In genomic region chr6:19354181-19354580, GRCh38 we compare ENCODE assay signal across 24 cellular contexts.
"Had no signal": no experiment of that assay in that cellular context is flagged by ENCODE, and none has a peak within 500 bp of the region (broad histone marks: within the 10 kb centered on the region; RNA-seq: fewer than 3 reads in every experiment).

No MANE protein-coding gene starts in this region.

- ATAC-seq: activated CD4-positive, CD25-positive, alpha-beta regulatory T cell treated with anti-CD3 and anti-CD28 coated beads, Interleukin-2, amount 50 U/mL, for 24 hours; left cardiac atrium; mucosa of descending colon had no signal

- H3K4me2 ChIP-seq: hepatocyte had no signal

- H3K4me1 ChIP-seq: tibial artery had no signal

- H3K27me3 Mint-ChIP-seq: activated CD4-positive, alpha-beta T cell treated with anti-CD3 and anti-CD28 coated beads, Interleukin-2, amount 10 ng/mL, durations not matched to agents 7 days and 5 days; naive B cell; progenitor cell of endocrine pancreas had no signal

- H3K36me3 ChIP-seq: brain microvascular endothelial cell, tibial artery had no signal

- H3K27ac Mint-ChIP-seq: activated CD4-positive, alpha-beta T cell treated with anti-CD3 and anti-CD28 coated beads, Interleukin-2, amount 10 ng/mL, durations not matched to agents 7 days and 5 days; naive B cell; progenitor cell of endocrine pancreas had no signal

- H3K27ac ChIP-seq: brain microvascular endothelial cell, dorsolateral prefrontal cortex, epithelial cell of prostate, hepatocyte, tibial artery had no signal

- DNase-seq: activated CD4-positive, alpha-beta T cell treated with anti-CD3 and anti-CD28 coated beads, Interleukin-2, amount 10 ng/mL, durations not matched to agents 7 days and 5 days; activated CD8-positive, alpha-beta memory T cell treated with anti-CD3 and anti-CD28 coated beads, Interleukin-2, amount 50 U/mL, for 4 hours; activated effector memory CD4-positive, alpha-beta T cell treated with Interleukin-2 at 50 U/mL for 16 hours; activated naive CD4-positive, alpha-beta T cell treated with anti-CD3 and anti-CD28 coated beads, Interleukin-2, amount 50 U/mL, for 16 hours; activated T-cell treated with anti-CD3 and anti-CD28 coated beads, Interleukin-2, amount 50 U/mL, for 48 hours; aorta; brain microvascular endothelial cell; central memory CD4-positive, alpha-beta T cell; dorsolateral prefrontal cortex; foreskin fibroblast; left cardiac atrium; mesenchymal stem cell; mucosa of descending colon; naive B cell; stimulated activated CD4-positive, alpha-beta T cell treated with anti-CD3 and anti-CD28 coated beads, Interleukin-12 subunit alpha, Interleukin-12 subunit beta, amount 100 ng/mL, for 4 hours; stimulated activated CD4-positive, alpha-beta T cell treated with anti-CD3 and anti-CD28 coated beads, Interleukin-1b, Interleukin-23, amount 100 ng/mL, for 48 hours; stimulated activated naive CD4-positive, alpha-beta T cell treated with Interleukin-2 at 50 U/mL for 16 hours; substantia nigra; tibial artery had no signal

- H3K4me1 Mint-ChIP-seq: activated CD4-positive, alpha-beta T cell treated with anti-CD3 and anti-CD28 coated beads, Interleukin-2, amount 10 ng/mL, durations not matched to agents 7 days and 5 days; naive B cell; neural crest cell had no signal

- H3K4me3 ChIP-seq: dorsolateral prefrontal cortex, hepatocyte, mucosa of descending colon, tibial artery had no signal

- H2AFZ ChIP-seq: hepatocyte had no signal

- H3K27me3 ChIP-seq: brain microvascular endothelial cell, hepatocyte, tibial artery had no signal

- H3K4me3 Mint-ChIP-seq: activated CD4-positive, alpha-beta T cell treated with anti-CD3 and anti-CD28 coated beads, Interleukin-2, amount 10 ng/mL, durations not matched to agents 7 days and 5 days; naive B cell; neural crest cell had no signal

- H3K79me2 ChIP-seq: hepatocyte had no signal
